ENCODE assay signal across 9 cellular contexts in the genomic region with DNA sequence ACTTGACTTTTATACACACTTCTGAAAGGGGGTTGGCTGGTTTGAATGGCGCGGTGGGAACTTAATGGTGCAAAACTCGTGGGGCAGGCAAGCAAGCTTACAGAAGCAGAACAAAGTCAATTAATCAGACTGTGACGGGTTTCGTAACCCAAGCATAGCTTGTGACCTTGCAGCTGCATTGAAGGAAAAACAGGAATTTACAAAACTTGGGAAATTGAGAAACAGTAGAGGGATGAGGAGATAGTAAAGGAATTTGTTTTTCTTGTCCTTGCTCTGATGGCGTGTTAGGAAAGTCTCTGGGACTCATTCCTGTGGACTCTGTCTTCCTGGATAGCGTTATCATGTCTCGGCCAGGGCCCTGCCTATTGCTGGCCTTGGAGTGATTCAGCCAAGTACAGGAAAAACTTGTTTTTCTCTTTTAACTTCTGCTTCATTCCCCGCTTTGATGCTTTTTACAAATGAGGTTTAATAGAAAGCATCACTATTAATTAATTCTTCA.
DNase-seq lines count a peak whose midpoint lies in the region; ATAC-seq and TF ChIP-seq lines count a peak whose summit lies in the region.
"Had no signal": no experiment of that assay in that cellular context is flagged by ENCODE, and none has a peak within 500 bp of the region (broad histone marks: within the 10 kb centered on the region; RNA-seq: fewer than 3 reads in every experiment).

No MANE protein-coding gene starts in this region.

- TF ChIP-seq CTCF in right atrium auricular region (IDR thresholded peaks at IDR 0.05) = no peak

- DNase-seq in HK-2 (ENCODE audit: unreplicated experiment) (peak; percentile 11), amniotic stem cell (lab: John Stamatoyannopoulos, UW) (peak; percentile 30), right atrium auricular region (ENCODE audit: low spot score) (peak; percentile 71), stromal cell of bone marrow (ENCODE audit: low read depth) (peak; percentile 96), head of caudate nucleus (no peak), NCI-H128 (lab: John Stamatoyannopoulos, UW; ENCODE audit: unreplicated experiment) (no peak), cerebellar nuclear complex (lab: John Stamatoyannopoulos, UW) (no peak)
- DNase-seq: NCI-H1048 had no signal

- no peaks in the 10 kb centered on the region for H3K27me3 ChIP-seq in right atrium auricular region

- intact Hi-C loops in head of caudate nucleus (cut with DNase I) = no loop called here

- no peak overlapping the region for H3K4me3 ChIP-seq in right atrium auricular region

- ATAC-seq in GM21576 (IDR thresholded peaks at IDR 0.05; ENCODE audit: unreplicated experiment) = no peak

- H3K27ac ChIP-seq in right atrium auricular region = peak overlapping the region in 1 of 2 donors; percentile 58

- H3K9me3 ChIP-seq in right atrium auricular region = no peaks in the 10 kb centered on the region

- no peaks in the 10 kb centered on the region for H3K4me1 ChIP-seq in right atrium auricular region

- H3K36me3 ChIP-seq in right atrium auricular region = no peaks in the 10 kb centered on the region

Comparison
In these comparisons a context has a peak if more than half of its experiments do, and no peak if none do; other contexts are left out.
1. DNase-seq: peak in HK-2 (single experiment), amniotic stem cell (single experiment), right atrium auricular region (single experiment) and stromal cell of bone marrow (single experiment); none in head of caudate nucleus (0 of 42), NCI-H128 (single experiment) and cerebellar nuclear complex (0 of 2).